1 cellular context compared by ENCODE assay signal in the genomic region with DNA sequence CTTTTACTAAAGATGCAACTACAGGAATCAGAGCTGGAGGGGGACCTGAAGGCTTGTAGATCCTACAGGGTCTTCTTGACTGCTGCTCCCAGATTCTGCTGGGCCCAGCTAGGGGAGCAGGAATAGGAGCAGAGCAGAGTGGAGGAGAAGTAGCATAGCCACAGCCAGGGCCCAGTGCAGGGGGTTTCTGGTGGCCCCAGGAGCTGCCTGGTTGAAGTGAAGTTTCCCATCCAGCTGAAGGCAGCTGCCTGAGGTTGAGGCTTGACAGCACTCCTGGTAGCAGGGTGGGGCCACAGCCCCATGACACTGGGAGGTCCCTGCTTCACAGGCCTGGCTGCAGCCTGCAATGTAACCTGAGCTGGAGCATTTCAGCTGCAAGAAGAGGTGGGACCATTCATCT.
TF ChIP-seq lines count a peak whose summit lies in the region.

No MANE protein-coding gene starts in this region.

TF ChIP-seq in GM12878, 131 proteins besides CTCF, POLR2A, EP300 and RAD21:
- no peak for TF ChIP-seq NKRF (conservative IDR thresholded peaks at IDR 0.05)
- no peak for TF ChIP-seq PRDM15 (CRISPR knock-in tag; IDR thresholded peaks at IDR 0.05)
- no peak for TF ChIP-seq HDAC2 (IDR thresholded peaks at IDR 0.05)
- TF ChIP-seq STAT3 (IDR thresholded peaks at IDR 0.05; ENCODE audit: low read depth, low read length) = no peak
- TF ChIP-seq, protein P1, sequence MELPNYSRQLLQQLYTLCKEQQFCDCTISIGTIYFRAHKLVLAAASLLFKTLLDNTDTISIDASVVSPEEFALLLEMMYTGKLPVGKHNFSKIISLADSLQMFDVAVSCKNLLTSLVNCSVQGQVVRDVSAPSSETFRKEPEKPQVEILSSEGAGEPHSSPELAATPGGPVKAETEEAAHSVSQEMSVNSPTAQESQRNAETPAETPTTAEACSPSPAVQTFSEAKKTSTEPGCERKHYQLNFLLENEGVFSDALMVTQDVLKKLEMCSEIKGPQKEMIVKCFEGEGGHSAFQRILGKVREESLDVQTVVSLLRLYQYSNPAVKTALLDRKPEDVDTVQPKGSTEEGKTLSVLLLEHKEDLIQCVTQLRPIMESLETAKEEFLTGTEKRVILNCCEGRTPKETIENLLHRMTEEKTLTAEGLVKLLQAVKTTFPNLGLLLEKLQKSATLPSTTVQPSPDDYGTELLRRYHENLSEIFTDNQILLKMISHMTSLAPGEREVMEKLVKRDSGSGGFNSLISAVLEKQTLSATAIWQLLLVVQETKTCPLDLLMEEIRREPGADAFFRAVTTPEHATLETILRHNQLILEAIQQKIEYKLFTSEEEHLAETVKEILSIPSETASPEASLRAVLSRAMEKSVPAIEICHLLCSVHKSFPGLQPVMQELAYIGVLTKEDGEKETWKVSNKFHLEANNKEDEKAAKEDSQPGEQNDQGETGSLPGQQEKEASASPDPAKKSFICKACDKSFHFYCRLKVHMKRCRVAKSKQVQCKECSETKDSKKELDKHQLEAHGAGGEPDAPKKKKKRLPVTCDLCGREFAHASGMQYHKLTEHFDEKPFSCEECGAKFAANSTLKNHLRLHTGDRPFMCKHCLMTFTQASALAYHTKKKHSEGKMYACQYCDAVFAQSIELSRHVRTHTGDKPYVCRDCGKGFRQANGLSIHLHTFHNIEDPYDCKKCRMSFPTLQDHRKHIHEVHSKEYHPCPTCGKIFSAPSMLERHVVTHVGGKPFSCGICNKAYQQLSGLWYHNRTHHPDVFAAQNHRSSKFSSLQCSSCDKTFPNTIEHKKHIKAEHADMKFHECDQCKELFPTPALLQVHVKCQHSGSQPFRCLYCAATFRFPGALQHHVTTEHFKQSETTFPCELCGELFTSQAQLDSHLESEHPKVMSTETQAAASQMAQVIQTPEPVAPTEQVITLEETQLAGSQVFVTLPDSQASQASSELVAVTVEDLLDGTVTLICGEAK (IDR thresholded peaks at IDR 0.05; ENCODE audit: borderline replicate concordance) = no peak
- no peak for TF ChIP-seq MYB (IDR thresholded peaks at IDR 0.05; ENCODE audit: borderline replicate concordance, low read depth, low read length)
